Comparison of ENCODE assay signal across 17 cellular contexts in genomic region chr2:98510322-98510662, GRCh38.
"Had no signal": no experiment of that assay in that cellular context is flagged by ENCODE, and none has a peak within 500 bp of the region (broad histone marks: within the 10 kb centered on the region; RNA-seq: fewer than 3 reads in every experiment).

No MANE protein-coding gene starts in this region.

- H3K27me3 ChIP-seq: body of pancreas, colonic mucosa, foreskin keratinocyte had no signal

- H3K4me3 Mint-ChIP-seq: activated CD4-positive, alpha-beta memory T cell treated with anti-CD3 and anti-CD28 coated beads, Interleukin-2, amount 10 ng/mL, durations not matched to agents 7 days and 5 days had no signal

- DNase-seq: activated CD4-positive, alpha-beta memory T cell treated with anti-CD3 and anti-CD28 coated beads, Interleukin-2, amount 10 ng/mL, durations not matched to agents 7 days and 5 days; activated CD4-positive, CD25-positive, alpha-beta regulatory T cell treated with anti-CD3 and anti-CD28 coated beads, Interleukin-2, amount 50 U/mL, for 72 hours; activated CD8-positive, alpha-beta memory T cell treated with anti-CD3 and anti-CD28 coated beads, Interleukin-2, amount 50 U/mL, for 4 hours; activated naive CD4-positive, alpha-beta T cell treated with anti-CD3 and anti-CD28 coated beads, Interleukin-2, amount 50 U/mL, for 16 hours; amygdala; body of pancreas; caudate nucleus; colonic mucosa; effector CD4-positive, alpha-beta T cell; foreskin keratinocyte; kidney glomerular epithelial cell; SK-N-SH; stimulated activated CD4-positive, alpha-beta T cell treated with anti-CD3 and anti-CD28 coated beads, Interleukin-12 subunit alpha, Interleukin-12 subunit beta, amount 100 ng/mL, for 4 hours; stimulated activated CD4-positive, alpha-beta T cell treated with anti-CD3 and anti-CD28 coated beads, Interleukin-2, amount 100 ng/mL, for 24 hours; T-helper 1 cell had no signal

- H3K4me3 ChIP-seq: body of pancreas, colonic mucosa, thoracic aorta had no signal

- H3K9me3 ChIP-seq: body of pancreas, colonic mucosa, SK-N-SH, thoracic aorta had no signal

- H3K9ac ChIP-seq: SK-N-SH had no signal

- ATAC-seq: body of pancreas, foreskin keratinocyte had no signal

- H3K36me3 ChIP-seq: colonic mucosa, thoracic aorta had no signal

- H3K27ac ChIP-seq: body of pancreas, colonic mucosa, foreskin keratinocyte, thoracic aorta had no signal

- H3K27ac Mint-ChIP-seq: activated CD4-positive, alpha-beta memory T cell treated with anti-CD3 and anti-CD28 coated beads, Interleukin-2, amount 10 ng/mL, durations not matched to agents 7 days and 5 days; activated T-helper 2 cell treated with anti-CD3 and anti-CD28 coated beads, Interferon-gamma antibody, Interleukin-2, Interleukin-4, amounts not matched to agents 10 μg/mL and 5 μg/mL and 100 μg/mL, durations not matched to agents 14 hours and 24 hours and 36 hours had no signal

- H3K9me2 ChIP-seq: SK-N-SH had no signal

- H3K4me1 ChIP-seq: colonic mucosa, foreskin keratinocyte had no signal

- H3K9me3 Mint-ChIP-seq: activated CD4-positive, alpha-beta memory T cell treated with anti-CD3 and anti-CD28 coated beads, Interleukin-2, amount 10 ng/mL, durations not matched to agents 7 days and 5 days; activated T-helper 2 cell treated with anti-CD3 and anti-CD28 coated beads, Interferon-gamma antibody, Interleukin-2, Interleukin-4, amounts not matched to agents 10 μg/mL and 5 μg/mL and 100 μg/mL, durations not matched to agents 14 hours and 24 hours and 36 hours had no signal

- H3K4me2 ChIP-seq: SK-N-SH had no signal

- H3K27me3 Mint-ChIP-seq: activated CD4-positive, alpha-beta memory T cell treated with anti-CD3 and anti-CD28 coated beads, Interleukin-2, amount 10 ng/mL, durations not matched to agents 7 days and 5 days had no signal
